In the genomic region with DNA sequence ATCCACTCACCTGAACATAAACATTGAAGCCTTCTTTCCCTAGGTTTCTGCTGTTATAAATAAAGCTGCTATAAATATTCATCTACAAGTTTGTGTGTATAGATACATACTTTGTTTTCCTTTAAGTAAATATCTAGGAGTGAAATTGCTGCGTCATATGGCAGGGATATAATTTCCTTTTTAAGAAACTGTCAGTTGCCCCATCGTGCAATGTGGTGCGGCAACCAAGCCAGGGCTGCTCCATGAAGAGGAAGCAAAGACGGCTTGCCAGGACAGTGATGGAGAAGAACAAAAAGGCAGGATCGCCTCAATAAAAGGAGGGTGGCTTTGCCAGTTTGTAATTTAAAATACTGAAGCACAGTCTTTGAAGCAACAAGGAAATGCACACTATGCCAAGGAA, we compare ENCODE assay signal across 20 cellular contexts. TPM values are rescaled to one million over a fixed set of nuclear protein-coding genes. Genes with fewer than 3 reads are reported as not detected.
DNase-seq lines count a peak whose midpoint lies in the region; ATAC-seq and TF ChIP-seq lines count a peak whose summit lies in the region.
"Had no signal": no experiment of that assay in that cellular context is flagged by ENCODE, and none has a peak within 500 bp of the region (broad histone marks: within the 10 kb centered on the region; RNA-seq: fewer than 3 reads in every experiment).

No MANE protein-coding gene starts in this region.

- DNase-seq in AG10803 (ENCODE audit: low read depth) (peak; percentile 50), Karpas-422 (no peak), left lung (peak; percentile 76 to 77), NCI-H345 treated with DMSO at 0.1 percent for 48 hours (lab: John Stamatoyannopoulos, UW; ENCODE audit: unreplicated experiment) (no peak)
- DNase-seq in activated CD8-positive, alpha-beta memory T cell treated with anti-CD3 and anti-CD28 coated beads, Interleukin-2, amount 50 U/mL, for 4 hours, result no peak
- DNase-seq: ACHN; activated CD4-positive, alpha-beta memory T cell treated with anti-CD3 and anti-CD28 coated beads, Interleukin-2, amount 10 ng/mL, durations not matched to agents 7 days and 5 days; activated T-cell treated with anti-CD3 and anti-CD28 coated beads, Interleukin-2, amount 50 U/mL, for 48 hours; hypothalamus; kidney glomerular epithelial cell; NCI-H2081; NCI-H526; Peyer's patch; WERI-Rb-1 had no signal

- no peaks in the 10 kb centered on the region for H3K9me3 ChIP-seq in Karpas-422 (ENCODE audit: low read length)
- H3K9me3 ChIP-seq in SU-DHL-6 (ENCODE audit: insufficient read depth, low read length), result no peaks in the 10 kb centered on the region
- H3K9me3 ChIP-seq in left lung, result no peaks in the 10 kb centered on the region
- H3K9me3 ChIP-seq: Peyer's patch had no signal

- H3K9me2 ChIP-seq in Karpas-422 (replicated peaks; ENCODE audit: insufficient read depth, low read length), result no peaks in the 10 kb centered on the region
- no peaks in the 10 kb centered on the region for H3K9me2 ChIP-seq in SU-DHL-6 (replicated peaks; ENCODE audit: insufficient read depth, low read length)

- H3K27me3 ChIP-seq in Karpas-422 (ENCODE audit: low read length), result no peaks in the 10 kb centered on the region
- H3K27me3 ChIP-seq in SU-DHL-6 (ENCODE audit: low read length), result no peaks in the 10 kb centered on the region
- H3K27me3 ChIP-seq in left lung, result no peaks in the 10 kb centered on the region
- H3K27me3 ChIP-seq: Peyer's patch had no signal

- H3K4me3 ChIP-seq in AG10803 (ENCODE audit: low read length) (no peak overlapping the region), Karpas-422 (ENCODE audit: low read length) (no peak overlapping the region), SU-DHL-6 (ENCODE audit: insufficient read depth, low read length, poor library complexity, severe bottlenecking) (no peak overlapping the region), left lung (no peak overlapping the region)
- H3K4me3 ChIP-seq: GM12878, GM23338, Peyer's patch had no signal

- no peaks in the 10 kb centered on the region; the same call in 1 of the 2 replicates for H3K79me2 ChIP-seq in Karpas-422 (ENCODE audit: low read length)
- H3K79me2 ChIP-seq in SU-DHL-6 (ENCODE audit: insufficient read depth, low read length), result peaks cover 7% of the 10 kb centered on the region
- H3K79me2 ChIP-seq: parathyroid adenoma had no signal

- H3K4me2 ChIP-seq in Karpas-422 (ENCODE audit: low read depth, low read length, poor library complexity, severe bottlenecking) (no peak overlapping the region), SU-DHL-6 (ENCODE audit: low read depth, low read length, poor library complexity, severe bottlenecking) (no peak overlapping the region)
- H3K4me2 ChIP-seq: GM23338 had no signal

- H4K20me1 ChIP-seq in Karpas-422 (ENCODE audit: insufficient read depth, low read depth, low read length), result no peaks in the 10 kb centered on the region
- no peaks in the 10 kb centered on the region for H4K20me1 ChIP-seq in SU-DHL-6 (ENCODE audit: low read depth, low read length)

- H3K27ac ChIP-seq in Karpas-422 (ENCODE audit: low read length) (peak overlapping the region; percentile 96), SU-DHL-6 (ENCODE audit: low read depth, low read length) (peak overlapping the region; percentile 85), left lung (peak overlapping the region in 1 of 2 donors; percentile 77)
- H3K27ac ChIP-seq: parathyroid adenoma, WERI-Rb-1 had no signal

- H3K36me3 ChIP-seq in Karpas-422 (ENCODE audit: insufficient read depth, low read length) (no peaks in the 10 kb centered on the region), SU-DHL-6 (ENCODE audit: low read length) (0 out of 2 replicates have a peak, but pooled peaks cover 3% of the 10 kb centered on the region), left lung (no peaks in the 10 kb centered on the region)
- H3K36me3 ChIP-seq: Peyer's patch, WERI-Rb-1 had no signal

- intact Hi-C loops in left lung (cut with DNase I), result no loop called here

- ATAC-seq in left lung, result peak; percentile 71
- no peak for ATAC-seq in GM21367 (IDR thresholded peaks at IDR 0.05; ENCODE audit: unreplicated experiment)
- ATAC-seq in HG02678 (IDR thresholded peaks at IDR 0.05; ENCODE audit: unreplicated experiment), result no peak
- ATAC-seq: GM12878, GM23338 had no signal

- peaks cover 26% of the 10 kb centered on the region for H3F3A ChIP-seq in SU-DHL-6 (ENCODE audit: insufficient read depth)

- H3K9ac ChIP-seq in Karpas-422 (ENCODE audit: low read length) (no peak overlapping the region), SU-DHL-6 (ENCODE audit: low read length) (no peak overlapping the region)
- H3K9ac ChIP-seq: parathyroid adenoma had no signal

- H3K4me1 ChIP-seq in Karpas-422 (ENCODE audit: low read length) (peaks cover 51% of the 10 kb centered on the region), left lung (peaks cover 6 to 51% of the 10 kb centered on the region in 2 donors)
- H3K4me1 ChIP-seq: Peyer's patch had no signal

- TF ChIP-seq CTCF in AG10803 (conservative IDR thresholded peaks at IDR 0.05; ENCODE audit: low read length) (no peak), SU-DHL-6 (IDR thresholded peaks at IDR 0.05; ENCODE audit: insufficient read depth, low read length, poor library complexity, severe bottlenecking) (no peak), left lung (IDR thresholded peaks at IDR 0.05) (no peak)

- H2AFZ ChIP-seq in Karpas-422 (ENCODE audit: low read length), result no peak overlapping the region
- H2AFZ ChIP-seq in SU-DHL-6 (ENCODE audit: low read depth, low read length, severe bottlenecking), result no peak overlapping the region
- H2AFZ ChIP-seq: parathyroid adenoma had no signal

RNA-seq across cellular contexts. Expression of a gene that starts 36.6 kb away (rescaled TPM):
- 67.7 and 77.2 TPM in 2 replicates for total RNA-seq in Karpas-422 (2014; rRNA removed; shearing (Covaris generic); ENCODE audit: low replicate concordance)
- total RNA-seq in left lung, result 100 to 1,000 TPM; 142 to 321 TPM

RNA-seq across cellular contexts. Expression of a gene that starts 46.0 kb away (rescaled TPM):
- 14.6 and 16.3 TPM in 2 replicates for total RNA-seq in Karpas-422 (2014; rRNA removed; shearing (Covaris generic); ENCODE audit: low replicate concordance)
- total RNA-seq in left lung, result under 1 TPM; 0.55 to 0.73 TPM

Comparison
In these comparisons a context has a peak if more than half of its experiments do, and no peak if none do; other contexts are left out.
1. DNase-seq: peak in AG10803 (single experiment) and left lung (2 of 2); none in Karpas-422 (single experiment), activated CD8-positive, alpha-beta memory T cell treated with anti-CD3 and anti-CD28 coated beads, Interleukin-2, amount 50 U/mL, for 4 hours (single experiment) and NCI-H345 treated with DMSO at 0.1 percent for 48 hours (single experiment).